ENCODE assay signal across 21 cellular contexts in genomic region chr15:66129561-66129960, GRCh38.
"Had no signal": no experiment of that assay in that cellular context is flagged by ENCODE, and none has a peak within 500 bp of the region (broad histone marks: within the 10 kb centered on the region; RNA-seq: fewer than 3 reads in every experiment).

No MANE protein-coding gene starts in this region.

- H3K9me3 Mint-ChIP-seq: activated B cell treated with CpG ODN at 0.5 μM for 24 hours; activated CD4-positive, alpha-beta memory T cell treated with anti-CD3 and anti-CD28 coated beads for 36 hours; activated naive CD8-positive, alpha-beta T cell treated with anti-CD3 and anti-CD28 coated beads for 36 hours; memory B cell; nephron; T-helper 1 cell treated with Interleukin-12 subunit alpha and Interleukin-12 subunit beta and Interleukin-4 antibody, amounts not matched to agents 30 μg/mL and 1 μg/mL, for 36 hours had no signal

- H3K27ac Mint-ChIP-seq: activated B cell treated with CpG ODN at 0.5 μM for 24 hours; activated CD4-positive, alpha-beta memory T cell treated with anti-CD3 and anti-CD28 coated beads for 36 hours; activated naive CD8-positive, alpha-beta T cell treated with anti-CD3 and anti-CD28 coated beads for 36 hours; memory B cell; T-helper 1 cell treated with Interleukin-12 subunit alpha and Interleukin-12 subunit beta and Interleukin-4 antibody, amounts not matched to agents 30 μg/mL and 1 μg/mL, for 36 hours had no signal

- ATAC-seq: esophagus mucosa, left colon had no signal

- H3K4me3 Mint-ChIP-seq: activated B cell treated with CpG ODN at 0.5 μM for 24 hours; activated CD4-positive, alpha-beta memory T cell treated with anti-CD3 and anti-CD28 coated beads for 36 hours; activated naive CD8-positive, alpha-beta T cell treated with anti-CD3 and anti-CD28 coated beads for 36 hours; memory B cell; nephron; T-helper 1 cell treated with Interleukin-12 subunit alpha and Interleukin-12 subunit beta and Interleukin-4 antibody, amounts not matched to agents 30 μg/mL and 1 μg/mL, for 36 hours had no signal

- H3K4me1 Mint-ChIP-seq: activated B cell treated with CpG ODN at 0.5 μM for 24 hours; activated naive CD8-positive, alpha-beta T cell treated with anti-CD3 and anti-CD28 coated beads for 36 hours had no signal

- FAIRE-seq: frontal cortex, islet of Langerhans had no signal

- H3K27me3 Mint-ChIP-seq: activated naive CD8-positive, alpha-beta T cell treated with anti-CD3 and anti-CD28 coated beads for 36 hours had no signal

- H3K4me1 ChIP-seq: sigmoid colon, upper lobe of left lung had no signal

- H3K36me3 ChIP-seq: cardiac muscle cell, sigmoid colon, upper lobe of left lung had no signal

- H3K9me3 ChIP-seq: sigmoid colon, testis, upper lobe of left lung had no signal

- H3K36me3 Mint-ChIP-seq: activated CD4-positive, alpha-beta memory T cell treated with anti-CD3 and anti-CD28 coated beads for 36 hours; activated naive CD8-positive, alpha-beta T cell treated with anti-CD3 and anti-CD28 coated beads for 36 hours; memory B cell had no signal

- H3K27ac ChIP-seq: cardiac muscle cell, sigmoid colon, testis, upper lobe of left lung had no signal

- H3K27me3 ChIP-seq: cardiac muscle cell, testis, upper lobe of left lung had no signal

- DNase-seq: activated B cell treated with CpG ODN at 0.5 μM for 24 hours; activated CD4-positive, alpha-beta memory T cell treated with anti-CD3 and anti-CD28 coated beads for 36 hours; activated CD4-positive, alpha-beta T cell treated with anti-CD3 and anti-CD28 coated beads for 48 hours; activated naive CD4-positive, alpha-beta T cell treated with Interleukin-2 at 50 U/mL for 16 hours; activated naive CD8-positive, alpha-beta T cell treated with anti-CD3 and anti-CD28 coated beads for 36 hours; activated T-cell treated with anti-CD3 and anti-CD28 coated beads, Interleukin-2, amount 50 U/mL, for 48 hours; left colon; retina; sigmoid colon; stimulated activated CD4-positive, alpha-beta T cell treated with anti-CD3 and anti-CD28 coated beads, Interleukin-4, amount 100 ng/mL, for 1 hour; stimulated activated naive CD4-positive, alpha-beta T cell; T1000; testis; upper lobe of left lung had no signal

- H3K4me3 ChIP-seq: cardiac muscle cell, sigmoid colon, testis, upper lobe of left lung had no signal
